ENCODE assay signal across 8 cellular contexts in the genomic region with DNA sequence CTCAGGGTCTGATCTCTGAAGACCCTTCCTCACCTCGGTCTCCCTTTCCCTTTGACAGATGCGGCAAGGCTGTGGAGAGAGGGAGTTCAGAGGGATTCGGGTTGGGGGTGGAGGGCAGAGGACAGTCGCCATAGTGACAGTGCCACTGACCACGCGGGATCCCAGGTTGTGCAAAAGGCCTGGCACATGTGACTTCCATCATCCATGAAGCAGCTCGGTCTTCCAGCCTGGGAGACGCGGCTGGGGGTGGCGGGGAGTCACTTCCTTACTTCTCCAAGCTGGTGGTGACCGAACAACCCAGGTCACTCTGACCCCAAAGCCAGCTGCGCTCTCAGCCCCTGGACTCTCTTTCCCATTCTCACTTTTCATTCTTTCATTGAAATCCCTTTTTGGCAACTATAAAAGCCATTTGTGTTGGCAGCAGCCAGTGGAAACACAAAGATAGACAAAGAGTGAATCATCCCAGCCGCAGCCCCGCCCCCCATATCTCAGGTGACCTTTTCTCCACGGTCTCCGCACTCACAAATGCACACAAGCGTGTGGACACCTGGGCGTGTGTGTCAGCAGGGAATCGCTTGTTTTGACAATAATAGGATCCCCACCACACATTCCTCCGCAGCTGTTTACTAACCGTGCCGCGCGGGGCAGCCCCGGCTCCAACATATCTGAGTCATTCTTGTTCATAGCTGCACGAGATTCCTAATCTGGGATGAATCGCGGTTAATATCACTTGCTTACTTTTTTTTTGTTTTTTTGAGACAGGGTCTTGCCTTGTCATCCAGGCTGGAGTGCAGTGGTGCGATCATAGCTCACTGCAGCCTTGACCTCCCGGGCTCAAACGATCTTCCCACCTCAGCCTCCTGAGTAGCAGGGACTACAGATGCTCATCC.
DNase-seq lines count a peak whose midpoint lies in the region; ATAC-seq, FAIRE-seq and TF ChIP-seq lines count a peak whose summit lies in the region.

No MANE protein-coding gene starts in this region.

- DNase-seq in AG09309 (ENCODE audit: low read depth) (peak; percentile 57), HT-29 (ENCODE audit: low spot score) (peak; percentile 86), keratinocyte (ENCODE audit: low read depth, low spot score) (peak; percentile 96), suprapubic skin (ENCODE audit: low spot score in 2 of 2) (peak; percentile 87 to 90), NCI-H2081 (lab: John Stamatoyannopoulos, UW) (no peak)

- H2AFZ ChIP-seq in keratinocyte (ENCODE audit: control insufficient read depth, low read length): no peak overlapping the region

- no peaks in the 10 kb centered on the region for H3K9me1 ChIP-seq in keratinocyte (ENCODE audit: control insufficient read depth, extremely low read depth, insufficient read depth, low read length)

- no peaks in the 10 kb centered on the region for H3K9me3 ChIP-seq in keratinocyte (ENCODE audit: control insufficient read depth, low read depth, low read length)
- H3K9me3 ChIP-seq in suprapubic skin: no peaks in the 10 kb centered on the region

- no peak for TF ChIP-seq CTCF in AG09309 (IDR thresholded peaks at IDR 0.05; ENCODE audit: control insufficient read depth, insufficient read depth, low read depth, low read length, missing control alignments)
- TF ChIP-seq CTCF in keratinocyte (optimal IDR thresholded peaks at IDR 0.05 in 1 of 3, IDR thresholded peaks at IDR 0.05 in 1 of 3, conservative IDR thresholded peaks at IDR 0.05 in 1 of 3; ENCODE audit: extremely low read depth in 1 of 3, insufficient read depth in 2 of 3, low read length in 3 of 3): no peak
- TF ChIP-seq CTCF in suprapubic skin (IDR thresholded peaks at IDR 0.05): no peak

- peaks cover 47% of the 10 kb centered on the region for H3K27me3 ChIP-seq in keratinocyte (ENCODE audit: control insufficient read depth, extremely low read depth, insufficient read depth, low read length)
- H3K27me3 ChIP-seq in suprapubic skin: no peaks in the 10 kb centered on the region

- no peak for TF ChIP-seq POLR2A in suprapubic skin (IDR thresholded peaks at IDR 0.05)

- ATAC-seq in HG02678 (IDR thresholded peaks at IDR 0.05; ENCODE audit: unreplicated experiment) (no peak), GM19467 (IDR thresholded peaks at IDR 0.05; ENCODE audit: unreplicated experiment) (no peak)

- H3K79me2 ChIP-seq in keratinocyte (ENCODE audit: control insufficient read depth, insufficient read depth, low read length): no peaks in the 10 kb centered on the region

- H3K9ac ChIP-seq in keratinocyte (ENCODE audit: control insufficient read depth, extremely low read depth, insufficient read depth, low read length): peak overlapping the region; percentile 60

- H4K20me1 ChIP-seq in keratinocyte (ENCODE audit: control insufficient read depth, extremely low read depth, insufficient read depth, low read length): peaks cover 3% of the 10 kb centered on the region

- peak overlapping the region; percentile 5 for H3K27ac ChIP-seq in adipose tissue (ENCODE audit: low read depth, low read length)
- H3K27ac ChIP-seq in keratinocyte (ENCODE audit: control insufficient read depth, insufficient read depth, low read length): peak overlapping the region; percentile 63
- H3K27ac ChIP-seq in suprapubic skin: peak overlapping the region; percentile 73

- TF ChIP-seq EP300 in suprapubic skin (IDR thresholded peaks at IDR 0.05): no peak

- H3K4me3 ChIP-seq in AG09309 (ENCODE audit: control insufficient read depth, low read depth, low read length) (peak overlapping the region; percentile 10), keratinocyte (ENCODE audit: control insufficient read depth in 2 of 3, extremely low read depth in 1 of 3, insufficient read depth in 2 of 3, low read depth in 1 of 3, low read length in 3 of 3) (peak overlapping the region in 2 of 3 experiments; percentile 10 to 37), suprapubic skin (peak overlapping the region; percentile 25)

- peaks cover 13% of the 10 kb centered on the region for H3K4me1 ChIP-seq in keratinocyte (ENCODE audit: control insufficient read depth, extremely low read depth, insufficient read depth, low read length)
- peaks cover 42% of the 10 kb centered on the region for H3K4me1 ChIP-seq in suprapubic skin

- no peaks in the 10 kb centered on the region for H3K36me3 ChIP-seq in keratinocyte (ENCODE audit: control insufficient read depth in 2 of 2, extremely low read depth in 1 of 2, insufficient read depth in 2 of 2, low read length in 2 of 2)
- no peaks in the 10 kb centered on the region for H3K36me3 ChIP-seq in suprapubic skin

- dilution Hi-C loops in keratinocyte (cut with MboI; ENCODE audit: extremely low pct_ligation_motif_present, low sequenced_read_pairs): no loop called here

- 48 to 53% (median 49%) methylated on average over 31 of the region's 31 CpGs for WGBS in adipose tissue, 3 donors
- 37% methylated on average over 30 of the region's 31 CpGs for WGBS in suprapubic skin

- FAIRE-seq in keratinocyte (lab: Jason Lieb, UNC): peak; percentile 87

- H3K4me2 ChIP-seq in keratinocyte (ENCODE audit: control insufficient read depth, extremely low read depth, insufficient read depth, low read depth, low read length): peak overlapping the region; percentile 82

Comparison
In these comparisons a context has a peak if more than half of its experiments do, and no peak if none do; other contexts are left out.
1. DNase-seq: peak in AG09309 (single experiment), HT-29 (single experiment), keratinocyte (single experiment) and suprapubic skin (2 of 2); none in NCI-H2081 (0 of 2).
2. H3K27ac ChIP-seq: peak in every context shown above with its lines; median percentile 73 in suprapubic skin; 63 in keratinocyte; 5 in adipose tissue.
3. Peak in every context shown above with its lines, with median percentiles within 50 percentile points of each other: H3K4me3 ChIP-seq.